15 cellular contexts compared by ENCODE assay signal in the genomic region with DNA sequence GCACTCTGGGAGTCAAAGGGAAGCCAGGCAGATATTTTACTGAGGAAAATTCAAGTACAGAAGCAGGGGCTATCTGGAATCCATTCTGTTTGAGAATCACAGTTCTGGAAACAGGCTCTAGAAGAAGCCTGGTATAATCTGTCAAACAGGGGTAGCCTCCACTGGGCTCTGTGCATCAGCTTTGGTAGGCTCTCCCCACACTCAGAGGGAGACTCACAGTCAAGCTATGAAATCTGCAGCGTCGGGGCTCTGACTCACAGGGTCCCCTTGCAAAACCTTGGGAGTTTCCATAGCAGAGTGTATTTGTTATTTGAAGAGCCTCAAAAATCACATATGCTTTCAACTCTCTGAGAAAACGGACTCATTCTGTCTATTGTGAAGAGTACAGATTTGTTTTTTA.
DNase-seq lines count a peak whose midpoint lies in the region; ATAC-seq and TF ChIP-seq lines count a peak whose summit lies in the region.
"Had no signal": no experiment of that assay in that cellular context is flagged by ENCODE, and none has a peak within 500 bp of the region (broad histone marks: within the 10 kb centered on the region; RNA-seq: fewer than 3 reads in every experiment).

No MANE protein-coding gene starts in this region.

- H3K4me1 ChIP-seq in breast epithelium (no peaks in the 10 kb centered on the region), aorta (ENCODE audit: control insufficient read depth in 1 of 2, insufficient read depth in 2 of 2, low read length in 2 of 2) (no peaks in the 10 kb centered on the region)
- H3K4me1 ChIP-seq: adrenal gland, tibial nerve had no signal

- BruUV-seq in MCF 10A (replicated peaks; lab: Mats Ljungman, UMichigan), result no TSS peak

- H3K4me3 ChIP-seq in breast epithelium, result no peak overlapping the region
- H3K4me3 ChIP-seq in foreskin fibroblast (ENCODE audit: low read depth in 1 of 2, low read length in 2 of 2), result no peak overlapping the region
- no peak overlapping the region for H3K4me3 ChIP-seq in aorta (ENCODE audit: low read length in 2 of 2)
- H3K4me3 ChIP-seq: adrenal gland, tibial nerve had no signal

- peak; percentile 73 for ATAC-seq in aorta (ENCODE audit: low FRiP score)

- H3K9me3 ChIP-seq in breast epithelium (no peaks in the 10 kb centered on the region), aorta (ENCODE audit: control insufficient read depth, low read length) (peaks cover 1% of the 10 kb centered on the region)
- H3K9me3 ChIP-seq: adrenal gland, tibial nerve had no signal

- no peaks in the 10 kb centered on the region for H3K27me3 ChIP-seq in breast epithelium
- H3K27me3 ChIP-seq in aorta (ENCODE audit: control insufficient read depth in 1 of 2, insufficient read depth in 2 of 2, low read length in 1 of 2), result no peaks in the 10 kb centered on the region
- H3K27me3 ChIP-seq: adrenal gland, tibial nerve had no signal

- H3K9me3 Mint-ChIP-seq in MCF 10A (ENCODE audit: unreplicated experiment) (peaks cover 26% of the 10 kb centered on the region), nephron (no peaks in the 10 kb centered on the region)
- no peaks in the 10 kb centered on the region for H3K9me3 Mint-ChIP-seq in activated naive CD8-positive, alpha-beta T cell treated with anti-CD3 and anti-CD28 coated beads for 36 hours

- H3K27me3 Mint-ChIP-seq in MCF 10A (ENCODE audit: insufficient read depth, unreplicated experiment) (no peaks in the 10 kb centered on the region), nephron (ENCODE audit: low read depth) (peaks cover 3% of the 10 kb centered on the region)
- peaks cover 4% of the 10 kb centered on the region for H3K27me3 Mint-ChIP-seq in activated naive CD8-positive, alpha-beta T cell treated with anti-CD3 and anti-CD28 coated beads for 36 hours

- no peak for TF ChIP-seq POLR2A in breast epithelium (IDR thresholded peaks at IDR 0.05)

- H3K27ac ChIP-seq in breast epithelium (peak overlapping the region in 1 of 2 donors; percentile 85), aorta (ENCODE audit: low read depth in 1 of 2, low read length in 2 of 2) (no peak overlapping the region)
- H3K27ac ChIP-seq: adrenal gland had no signal

- CTCF ChIA-PET in MCF 10A (lab: Yijun Ruan, JAX), result no interaction called here

- H3K4me1 Mint-ChIP-seq in MCF 10A (ENCODE audit: insufficient read depth, unreplicated experiment) (peaks cover 6% of the 10 kb centered on the region), nephron (peaks cover 69% of the 10 kb centered on the region)
- H3K4me1 Mint-ChIP-seq in activated naive CD8-positive, alpha-beta T cell treated with anti-CD3 and anti-CD28 coated beads for 36 hours, result no peaks in the 10 kb centered on the region
- H3K4me1 Mint-ChIP-seq: CD8-positive, alpha-beta memory T cell had no signal

- H3K4me3 Mint-ChIP-seq in MCF 10A (ENCODE audit: unreplicated experiment) (no peak overlapping the region), nephron (no peak overlapping the region)
- no peak overlapping the region for H3K4me3 Mint-ChIP-seq in activated naive CD8-positive, alpha-beta T cell treated with anti-CD3 and anti-CD28 coated beads for 36 hours
- H3K4me3 Mint-ChIP-seq: CD8-positive, alpha-beta memory T cell had no signal

- POLR2A ChIA-PET in MCF 10A (lab: Yijun Ruan, JAX), result no interaction called here

- DNase-seq in MCF 10A (ENCODE audit: unreplicated experiment) (peak; percentile 88), breast epithelium (ENCODE audit: low spot score in 2 of 2) (no peak), foreskin fibroblast (peak; percentile 3), aorta (peak in 1 of 2 donors; percentile 57), NCI-H1417 (lab: John Stamatoyannopoulos, UW) (no peak), T-helper 2 cell (no peak)
- no peak for DNase-seq in activated naive CD8-positive, alpha-beta T cell treated with anti-CD3 and anti-CD28 coated beads for 36 hours
- DNase-seq: 8988T; activated T-cell treated with anti-CD3 and anti-CD28 coated beads, Interleukin-2, amount 50 U/mL, for 48 hours; CD8-positive, alpha-beta memory T cell; dermis blood vessel endothelial cell; posterior cingulate gyrus had no signal

- TF ChIP-seq CTCF in MCF 10A (IDR thresholded peaks at IDR 0.05; ENCODE audit: unreplicated experiment) (no peak), breast epithelium (IDR thresholded peaks at IDR 0.05) (no peak), foreskin fibroblast (IDR thresholded peaks at IDR 0.05; ENCODE audit: low read depth, low read length) (no peak), nephron (IDR thresholded peaks at IDR 0.05; ENCODE audit: unreplicated experiment in 3 of 3) (no peak)

- intact Hi-C loops in MCF 10A (cut with micrococcal nuclease), result loop anchor here (5.0 kb wide), 1 partner anchor 46 kb away; no protein-coding TSS in a partner anchor
- intact Hi-C loops in breast epithelium (cut with DNase I; ENCODE audit: low total_unique reads), result no loop called here
- intact Hi-C loops in aorta (cut with DNase I), result no loop called here

- peak overlapping the region; percentile 78 for H3K27ac Mint-ChIP-seq in MCF 10A (ENCODE audit: low read depth, unreplicated experiment)
- peak overlapping the region; percentile 56 to 78 (median 59) for H3K27ac Mint-ChIP-seq in nephron
- no peak overlapping the region for H3K27ac Mint-ChIP-seq in activated naive CD8-positive, alpha-beta T cell treated with anti-CD3 and anti-CD28 coated beads for 36 hours

- H3K36me3 ChIP-seq in breast epithelium (no peaks in the 10 kb centered on the region), aorta (ENCODE audit: control insufficient read depth in 1 of 2, insufficient read depth in 2 of 2, low read length in 1 of 2) (no peaks in the 10 kb centered on the region)
- H3K36me3 ChIP-seq: adrenal gland, tibial nerve had no signal

- H3K36me3 Mint-ChIP-seq in MCF 10A (ENCODE audit: insufficient read depth, unreplicated experiment), result no peaks in the 10 kb centered on the region
- no peaks in the 10 kb centered on the region for H3K36me3 Mint-ChIP-seq in nephron (ENCODE audit: low read depth)
- no peaks in the 10 kb centered on the region for H3K36me3 Mint-ChIP-seq in activated naive CD8-positive, alpha-beta T cell treated with anti-CD3 and anti-CD28 coated beads for 36 hours
- H3K36me3 Mint-ChIP-seq: CD8-positive, alpha-beta memory T cell had no signal

- 66 to 73% methylated on average over 3 of the region's 3 CpGs for WGBS in aorta, 2 donors

Comparison
In these comparisons a context has a peak if more than half of its experiments do, and no peak if none do; other contexts are left out.
1. DNase-seq: peak in MCF 10A (single experiment) and foreskin fibroblast (2 of 2); none in breast epithelium (0 of 2), NCI-H1417 (0 of 3), T-helper 2 cell (0 of 5) and activated naive CD8-positive, alpha-beta T cell treated with anti-CD3 and anti-CD28 coated beads for 36 hours (single experiment).